Comparison of ENCODE assay signal across 9 cellular contexts in the genomic region with DNA sequence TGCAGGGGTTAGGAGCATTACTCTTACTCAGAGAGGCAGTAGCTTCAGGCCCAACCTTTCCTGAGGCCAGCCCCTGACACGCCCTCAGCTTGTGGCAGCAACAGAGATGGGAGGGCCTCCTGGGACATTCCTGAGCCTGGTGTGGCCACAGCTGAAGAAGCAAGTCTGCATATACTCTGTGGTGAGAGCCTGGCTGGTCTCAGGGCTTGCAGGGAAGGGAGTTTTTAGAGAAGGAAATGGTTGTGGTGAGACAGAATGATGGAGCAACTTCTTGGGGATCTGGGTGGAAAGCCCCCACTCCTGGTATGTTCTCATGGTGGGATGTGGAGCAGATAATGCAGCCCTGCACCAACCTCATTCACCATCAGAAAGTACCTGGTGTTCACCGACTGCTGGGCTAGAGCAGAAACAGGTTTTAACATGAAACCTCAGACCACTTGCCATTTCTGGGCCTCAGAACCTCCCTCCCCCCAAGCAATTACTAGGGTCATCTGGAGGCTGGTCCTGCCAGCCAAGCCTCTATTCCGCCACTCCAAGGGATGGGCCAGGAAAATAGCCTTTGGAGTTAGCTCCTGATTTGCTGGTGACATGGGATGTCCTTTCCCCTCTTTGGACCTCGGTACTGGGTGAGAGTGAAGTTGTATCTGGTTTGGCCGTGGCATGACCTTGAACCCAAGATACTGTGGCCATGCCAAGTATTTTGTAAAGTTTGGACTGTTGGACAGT. TPM values are rescaled to one million over a fixed set of nuclear protein-coding genes. Genes with fewer than 3 reads are reported as not detected.
DNase-seq lines count a peak whose midpoint lies in the region; ATAC-seq, FAIRE-seq and TF ChIP-seq lines count a peak whose summit lies in the region.
"Had no signal": no experiment of that assay in that cellular context is flagged by ENCODE, and none has a peak within 500 bp of the region (broad histone marks: within the 10 kb centered on the region; RNA-seq: fewer than 3 reads in every experiment).

No MANE protein-coding gene starts in this region.

- H3K27ac ChIP-seq in HL-60 (replicated peaks), result peak overlapping the region; percentile 79

- no peaks in the 10 kb centered on the region for H3K36me3 ChIP-seq in bronchial epithelial cell (ENCODE audit: control insufficient read depth, insufficient read depth, low read length)

- FAIRE-seq in bronchial epithelial cell (lab: Jason Lieb, UNC), result no peak
- FAIRE-seq: endometrium had no signal

- no peak overlapping the region for H3K4me3 ChIP-seq in HL-60 (replicated peaks; ENCODE audit: insufficient read depth, low read length)
- no peak overlapping the region for H3K4me3 ChIP-seq in bronchial epithelial cell (ENCODE audit: low read depth, low read length)

- ATAC-seq in GM21515 (IDR thresholded peaks at IDR 0.05; ENCODE audit: unreplicated experiment), result peak; percentile 77

- no peak for TF ChIP-seq CTCF in HL-60 (IDR thresholded peaks at IDR 0.05; ENCODE audit: insufficient read depth, low read length)
- no peak for TF ChIP-seq CTCF in bronchial epithelial cell (IDR thresholded peaks at IDR 0.05; ENCODE audit: insufficient read depth, low read length, severe bottlenecking)

- DNase-seq in ELF-1 (ENCODE audit: low read depth, low spot score) (peak; percentile 95), HL-60 (ENCODE audit: low read depth in 1 of 2, low spot score in 1 of 2) (peak; percentile 83 to 99), SW 1271 (lab: John Stamatoyannopoulos, UW) (peak; percentile 36 to 71), bronchial epithelial cell (ENCODE audit: low read depth) (peak; percentile 94), left kidney (ENCODE audit: low read depth, low spot score) (peak; percentile 84), activated gamma-delta T cell (lab: John Stamatoyannopoulos, UW) (no peak)
- peak; percentile 46 for DNase-seq in stimulated activated CD8-positive, alpha-beta memory T cell treated with anti-CD3 and anti-CD28 coated beads, Interleukin-4, amount 100 ng/mL, for 24 hours (ENCODE audit: low read depth)

- no peaks in the 10 kb centered on the region for H3K27me3 ChIP-seq in HL-60 (ENCODE audit: insufficient read depth, poor library complexity, severe bottlenecking)
- no peaks in the 10 kb centered on the region for H3K27me3 ChIP-seq in bronchial epithelial cell (ENCODE audit: control insufficient read depth, insufficient read depth, low read length)

RNA-seq across cellular contexts. Expression of gene RNF19B, which starts 28.0 kb away (rescaled TPM):
- 19.2 and 32.6 TPM in 2 replicates for total RNA-seq in bronchial epithelial cell

RNA-seq across cellular contexts. Expression of gene AK2, which starts 44.0 kb away (rescaled TPM):
- total RNA-seq in bronchial epithelial cell, result 81.9 and 173 TPM in 2 replicates
